Comparison of ENCODE assay signal across 17 cellular contexts in the genomic region with DNA sequence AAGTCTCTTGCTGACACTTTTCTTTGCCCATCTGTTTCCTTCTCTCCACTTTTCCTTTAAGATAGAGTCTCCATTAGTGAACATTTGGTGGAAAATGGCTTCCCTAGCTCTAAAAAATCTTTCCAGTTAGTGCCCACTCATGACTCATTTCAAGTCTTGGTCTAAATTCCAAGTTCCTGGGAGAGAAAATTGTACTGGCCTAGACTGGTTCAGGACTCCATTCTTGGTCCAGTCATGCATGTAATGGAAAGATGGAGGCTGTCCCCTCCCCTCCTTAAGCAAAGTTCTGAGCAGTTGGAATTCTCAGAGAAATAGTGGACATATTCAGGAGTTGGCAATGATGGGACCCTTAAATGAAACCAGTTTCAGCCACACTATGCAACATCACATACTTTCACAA. TPM values are rescaled to one million over a fixed set of nuclear protein-coding genes. Genes with fewer than 3 reads are reported as not detected.
DNase-seq lines count a peak whose midpoint lies in the region; ATAC-seq, FAIRE-seq and TF ChIP-seq lines count a peak whose summit lies in the region.
"Had no signal": no experiment of that assay in that cellular context is flagged by ENCODE, and none has a peak within 500 bp of the region (broad histone marks: within the 10 kb centered on the region; RNA-seq: fewer than 3 reads in every experiment).

No MANE protein-coding gene starts in this region.

- TF ChIP-seq POLR2A in H54 (IDR thresholded peaks at IDR 0.05; ENCODE audit: low read depth, low read length) = no peak

- ATAC-seq in foreskin keratinocyte (no peak), GM19324 (IDR thresholded peaks at IDR 0.05; ENCODE audit: low FRiP score, unreplicated experiment) (no peak)
- no peak for ATAC-seq in effector memory CD8-positive, alpha-beta T cell (replicated peaks)
- ATAC-seq: T-cell had no signal

- DNase-seq in H54 (ENCODE audit: insufficient read length, low spot score) = peak; percentile 12
- DNase-seq in astrocyte of the hippocampus (ENCODE audit: low read depth, low spot score) = peak; percentile 83
- DNase-seq in foreskin keratinocyte = peak; percentile 21 to 47
- DNase-seq in effector memory CD8-positive, alpha-beta T cell = no peak
- no peak for DNase-seq in HUDEP-2 (lab: John Stamatoyannopoulos, UW; ENCODE audit: unreplicated experiment in 76 of 76)
- DNase-seq in COLO829 (ENCODE audit: low spot score) = no peak
- DNase-seq: activated B cell treated with CpG ODN at 0.5 μM for 24 hours; activated effector memory CD4-positive, alpha-beta T cell treated with Interleukin-2 at 50 U/mL for 16 hours; anterior cingulate cortex; CD4-positive, alpha-beta T cell; NCI-H1092; NCI-H2171; stimulated activated CD4-positive, alpha-beta T cell treated with anti-CD3 and anti-CD28 coated beads, Interleukin-2, amount 100 ng/mL, for 48 hours; T-cell; testis had no signal

- H3K27me3 ChIP-seq in foreskin keratinocyte = no peaks in the 10 kb centered on the region
- H3K27me3 ChIP-seq: testis had no signal

- no peak for FAIRE-seq in H54 (lab: Jason Lieb, UNC)
- FAIRE-seq: frontal cortex had no signal

- H3K27ac Mint-ChIP-seq in effector memory CD8-positive, alpha-beta T cell = no peak overlapping the region
- H3K27ac Mint-ChIP-seq: activated B cell treated with CpG ODN at 0.5 μM for 24 hours; CD4-positive, alpha-beta T cell; T-cell had no signal

- no peaks in the 10 kb centered on the region for H3K9me3 Mint-ChIP-seq in effector memory CD8-positive, alpha-beta T cell
- H3K9me3 Mint-ChIP-seq: activated B cell treated with CpG ODN at 0.5 μM for 24 hours; CD4-positive, alpha-beta T cell; T-cell had no signal

- peaks cover 7% of the 10 kb centered on the region for H3K36me3 Mint-ChIP-seq in effector memory CD8-positive, alpha-beta T cell (ENCODE audit: insufficient read depth)
- H3K36me3 Mint-ChIP-seq: T-cell had no signal

- peaks cover 2% of the 10 kb centered on the region for H3K4me1 ChIP-seq in foreskin keratinocyte

- peaks cover 7 to 11% of the 10 kb centered on the region in 2 donors for H3K4me1 Mint-ChIP-seq in effector memory CD8-positive, alpha-beta T cell (ENCODE audit: low read depth in 2 of 2)

- H3K27ac ChIP-seq in foreskin keratinocyte = no peak overlapping the region
- H3K27ac ChIP-seq: testis had no signal

- no peaks in the 10 kb centered on the region for H3K27me3 Mint-ChIP-seq in effector memory CD8-positive, alpha-beta T cell
- H3K27me3 Mint-ChIP-seq: activated B cell treated with CpG ODN at 0.5 μM for 24 hours; CD4-positive, alpha-beta T cell; T-cell had no signal

- TF ChIP-seq CTCF in foreskin keratinocyte (conservative IDR thresholded peaks at IDR 0.05) = no peak

- H3K4me3 Mint-ChIP-seq in effector memory CD8-positive, alpha-beta T cell = no peak overlapping the region
- H3K4me3 Mint-ChIP-seq: activated B cell treated with CpG ODN at 0.5 μM for 24 hours; CD4-positive, alpha-beta T cell; T-cell had no signal

RNA-seq across cellular contexts. Expression of a gene that starts 3.8 kb away (rescaled TPM):
- total RNA-seq in foreskin keratinocyte = 59.5 and 61.0 TPM in 2 replicates
- 24.9 and 29.9 TPM in 2 replicates for polyA plus RNA-seq in foreskin keratinocyte

RNA-seq across cellular contexts. Expression of a gene that starts 33.4 kb away (rescaled TPM):
- 29.8 and 33.9 TPM in 2 replicates for total RNA-seq in foreskin keratinocyte
- 26.6 and 30.4 TPM in 2 replicates for polyA plus RNA-seq in foreskin keratinocyte

Comparison
In these comparisons a context has a peak if more than half of its experiments do, and no peak if none do; other contexts are left out.
1. DNase-seq: peak in H54 (single experiment), astrocyte of the hippocampus (single experiment) and foreskin keratinocyte (2 of 2); none in effector memory CD8-positive, alpha-beta T cell (0 of 3), HUDEP-2 (0 of 76) and COLO829 (single experiment).